1 cellular context compared by ENCODE assay signal in the genomic region with DNA sequence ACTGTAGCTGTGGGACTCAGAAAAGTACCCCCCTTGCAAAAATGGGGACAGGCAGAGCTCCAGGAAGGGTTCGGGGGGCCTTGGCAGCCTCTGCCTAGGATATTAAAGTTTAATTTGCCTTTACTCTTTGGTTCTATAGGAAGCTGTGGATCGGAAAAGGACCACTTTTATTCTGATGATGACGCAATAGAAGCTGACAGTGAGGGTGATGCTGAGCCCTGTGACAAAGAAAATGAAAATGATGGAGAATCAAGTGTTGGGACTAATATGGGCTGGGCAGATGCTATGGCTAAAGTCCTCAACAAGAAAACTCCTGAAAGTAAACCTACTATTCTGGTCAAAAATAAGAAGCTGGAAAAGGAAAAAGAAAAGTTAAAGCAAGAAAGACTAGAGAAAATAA.
TF ChIP-seq lines count a peak whose summit lies in the region.

No MANE protein-coding gene starts in this region.

TF ChIP-seq in Ishikawa, 13 proteins besides CTCF, POLR2A, EP300 and RAD21 (continued from another document):
- TF ChIP-seq, protein P1, sequence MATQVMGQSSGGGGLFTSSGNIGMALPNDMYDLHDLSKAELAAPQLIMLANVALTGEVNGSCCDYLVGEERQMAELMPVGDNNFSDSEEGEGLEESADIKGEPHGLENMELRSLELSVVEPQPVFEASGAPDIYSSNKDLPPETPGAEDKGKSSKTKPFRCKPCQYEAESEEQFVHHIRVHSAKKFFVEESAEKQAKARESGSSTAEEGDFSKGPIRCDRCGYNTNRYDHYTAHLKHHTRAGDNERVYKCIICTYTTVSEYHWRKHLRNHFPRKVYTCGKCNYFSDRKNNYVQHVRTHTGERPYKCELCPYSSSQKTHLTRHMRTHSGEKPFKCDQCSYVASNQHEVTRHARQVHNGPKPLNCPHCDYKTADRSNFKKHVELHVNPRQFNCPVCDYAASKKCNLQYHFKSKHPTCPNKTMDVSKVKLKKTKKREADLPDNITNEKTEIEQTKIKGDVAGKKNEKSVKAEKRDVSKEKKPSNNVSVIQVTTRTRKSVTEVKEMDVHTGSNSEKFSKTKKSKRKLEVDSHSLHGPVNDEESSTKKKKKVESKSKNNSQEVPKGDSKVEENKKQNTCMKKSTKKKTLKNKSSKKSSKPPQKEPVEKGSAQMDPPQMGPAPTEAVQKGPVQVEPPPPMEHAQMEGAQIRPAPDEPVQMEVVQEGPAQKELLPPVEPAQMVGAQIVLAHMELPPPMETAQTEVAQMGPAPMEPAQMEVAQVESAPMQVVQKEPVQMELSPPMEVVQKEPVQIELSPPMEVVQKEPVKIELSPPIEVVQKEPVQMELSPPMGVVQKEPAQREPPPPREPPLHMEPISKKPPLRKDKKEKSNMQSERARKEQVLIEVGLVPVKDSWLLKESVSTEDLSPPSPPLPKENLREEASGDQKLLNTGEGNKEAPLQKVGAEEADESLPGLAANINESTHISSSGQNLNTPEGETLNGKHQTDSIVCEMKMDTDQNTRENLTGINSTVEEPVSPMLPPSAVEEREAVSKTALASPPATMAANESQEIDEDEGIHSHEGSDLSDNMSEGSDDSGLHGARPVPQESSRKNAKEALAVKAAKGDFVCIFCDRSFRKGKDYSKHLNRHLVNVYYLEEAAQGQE (IDR thresholded peaks at IDR 0.05; ENCODE audit: low read depth): no peak
TF ChIP-seq in Ishikawa: peak in this region for 1.
